In genomic region chr19:15318241-15318691, GRCh38 we compare ENCODE assay signal across 11 cellular contexts. TPM values are rescaled to one million over a fixed set of nuclear protein-coding genes. Genes with fewer than 3 reads are reported as not detected.
DNase-seq lines count a peak whose midpoint lies in the region; ATAC-seq, FAIRE-seq and TF ChIP-seq lines count a peak whose summit lies in the region.
"Had no signal": no experiment of that assay in that cellular context is flagged by ENCODE, and none has a peak within 500 bp of the region (broad histone marks: within the 10 kb centered on the region; RNA-seq: fewer than 3 reads in every experiment).

No MANE protein-coding gene starts in this region.

- peaks cover 94% of the 10 kb centered on the region for H4K20me1 ChIP-seq in astrocyte (ENCODE audit: insufficient read depth, low read length)

- DNase-seq in activated naive CD4-positive, alpha-beta T cell (lab: John Stamatoyannopoulos, UW), result no peak
- no peak for DNase-seq in astrocyte (ENCODE audit: low read depth)
- DNase-seq in type B pancreatic cell (ENCODE audit: extremely low spot score, unreplicated experiment), result no peak
- DNase-seq in erythroblast (lab: John Stamatoyannopoulos, UW), result no peak
- DNase-seq: activated CD8-positive, alpha-beta memory T cell treated with anti-CD3 and anti-CD28 coated beads, Interleukin-2, amount 10 ng/mL, durations not matched to agents 7 days and 5 days; AML-193 had no signal

- H3K4me1 Mint-ChIP-seq in activated naive CD4-positive, alpha-beta T cell treated with anti-CD3 and anti-CD28 coated beads, Interleukin-2, amount 50 U/mL, for 24 hours, result peaks cover 85% of the 10 kb centered on the region
- H3K4me1 Mint-ChIP-seq in astrocyte (ENCODE audit: low read depth, unreplicated experiment) (peaks cover 61% of the 10 kb centered on the region), type B pancreatic cell (ENCODE audit: unreplicated experiment) (peaks cover 69% of the 10 kb centered on the region)

- no peak for TF ChIP-seq CTCF in astrocyte (IDR thresholded peaks at IDR 0.05; ENCODE audit: insufficient read depth, low read depth, low read length)
- TF ChIP-seq CTCF in type B pancreatic cell (conservative IDR thresholded peaks at IDR 0.05), result no peak

- H3K9me3 ChIP-seq in astrocyte (ENCODE audit: insufficient read depth, low read depth, low read length) (no peaks in the 10 kb centered on the region), muscle layer of colon (ENCODE audit: low read length) (no peaks in the 10 kb centered on the region)

- no peaks in the 10 kb centered on the region for H3K27me3 Mint-ChIP-seq in activated naive CD4-positive, alpha-beta T cell treated with anti-CD3 and anti-CD28 coated beads, Interleukin-2, amount 50 U/mL, for 24 hours
- H3K27me3 Mint-ChIP-seq in astrocyte (ENCODE audit: low read depth, unreplicated experiment) (no peaks in the 10 kb centered on the region), type B pancreatic cell (no peaks in the 10 kb centered on the region)
- H3K27me3 Mint-ChIP-seq: activated CD8-positive, alpha-beta memory T cell treated with anti-CD3 and anti-CD28 coated beads, Interleukin-2, amount 10 ng/mL, durations not matched to agents 7 days and 5 days had no signal

- H3K4me1 ChIP-seq in astrocyte (ENCODE audit: insufficient read depth, low read length) (peaks cover 53% of the 10 kb centered on the region), muscle layer of colon (ENCODE audit: insufficient read depth, low read length) (peaks cover 79% of the 10 kb centered on the region)

- no peak overlapping the region for H2AFZ ChIP-seq in astrocyte (ENCODE audit: low read depth, low read length)

- peaks cover 98% of the 10 kb centered on the region for H3K79me2 ChIP-seq in astrocyte (ENCODE audit: insufficient read depth, low read length)

- H3K4me3 ChIP-seq in astrocyte (ENCODE audit: insufficient read depth, low read depth, low read length) (no peak overlapping the region), muscle layer of colon (ENCODE audit: low read depth in 1 of 2, low read length in 2 of 2) (peak overlapping the region in 1 of 2 donors; percentile 8)

- TF ChIP-seq POLR2A in erythroblast (IDR thresholded peaks at IDR 0.05; ENCODE audit: low read length), result no peak

- no peak for FAIRE-seq in astrocyte (lab: Jason Lieb, UNC)
- FAIRE-seq: endothelial cell of umbilical vein had no signal

- H3K27ac ChIP-seq in astrocyte (ENCODE audit: low read depth, low read length) (peak overlapping the region; percentile 47), muscle layer of colon (ENCODE audit: low read depth, low read length) (peak overlapping the region; percentile 46)

- H3K27me3 ChIP-seq in astrocyte (ENCODE audit: insufficient read depth, low read length) (no peaks in the 10 kb centered on the region), muscle layer of colon (ENCODE audit: control insufficient read depth in 1 of 2, insufficient read depth in 2 of 2, low read length in 2 of 2) (no peaks in the 10 kb centered on the region)

- peak overlapping the region; percentile 61 for H3K4me3 Mint-ChIP-seq in activated naive CD4-positive, alpha-beta T cell treated with anti-CD3 and anti-CD28 coated beads, Interleukin-2, amount 50 U/mL, for 24 hours
- H3K4me3 Mint-ChIP-seq in astrocyte (ENCODE audit: unreplicated experiment), result peak overlapping the region; percentile 55
- H3K4me3 Mint-ChIP-seq in type B pancreatic cell, result no peak overlapping the region
- H3K4me3 Mint-ChIP-seq: activated CD8-positive, alpha-beta memory T cell treated with anti-CD3 and anti-CD28 coated beads, Interleukin-2, amount 10 ng/mL, durations not matched to agents 7 days and 5 days had no signal

- ATAC-seq in GM21423 (IDR thresholded peaks at IDR 0.05; ENCODE audit: unreplicated experiment) (no peak), GM21515 (IDR thresholded peaks at IDR 0.05; ENCODE audit: unreplicated experiment) (no peak)
- ATAC-seq: activated CD8-positive, alpha-beta memory T cell treated with anti-CD3 and anti-CD28 coated beads, Interleukin-2, amount 10 ng/mL, durations not matched to agents 7 days and 5 days had no signal

- H3K36me3 ChIP-seq in astrocyte (ENCODE audit: insufficient read depth, low read length) (no peaks in the 10 kb centered on the region), muscle layer of colon (ENCODE audit: insufficient read depth, low read length) (no peaks in the 10 kb centered on the region)

- H3K36me3 Mint-ChIP-seq in activated naive CD4-positive, alpha-beta T cell treated with anti-CD3 and anti-CD28 coated beads, Interleukin-2, amount 50 U/mL, for 24 hours, result peaks cover 3% of the 10 kb centered on the region
- H3K36me3 Mint-ChIP-seq in astrocyte (ENCODE audit: low read depth, unreplicated experiment) (peaks cover 2% of the 10 kb centered on the region), type B pancreatic cell (peaks cover 11% of the 10 kb centered on the region)

- H3K27ac Mint-ChIP-seq in activated naive CD4-positive, alpha-beta T cell treated with anti-CD3 and anti-CD28 coated beads, Interleukin-2, amount 50 U/mL, for 24 hours, result peak overlapping the region; percentile 90
- H3K27ac Mint-ChIP-seq in astrocyte (ENCODE audit: unreplicated experiment) (peak overlapping the region; percentile 62), type B pancreatic cell (peak overlapping the region; percentile 78)
- H3K27ac Mint-ChIP-seq: activated CD8-positive, alpha-beta memory T cell treated with anti-CD3 and anti-CD28 coated beads, Interleukin-2, amount 10 ng/mL, durations not matched to agents 7 days and 5 days had no signal

- H3K9me3 Mint-ChIP-seq in activated naive CD4-positive, alpha-beta T cell treated with anti-CD3 and anti-CD28 coated beads, Interleukin-2, amount 50 U/mL, for 24 hours, result no peaks in the 10 kb centered on the region
- H3K9me3 Mint-ChIP-seq in astrocyte (ENCODE audit: unreplicated experiment) (no peaks in the 10 kb centered on the region), type B pancreatic cell (peaks cover 6% of the 10 kb centered on the region)

- H3K9ac ChIP-seq in astrocyte (ENCODE audit: low read length) (peak overlapping the region; percentile 51), muscle layer of colon (ENCODE audit: low read length) (no peak overlapping the region)

- peak overlapping the region; percentile 71 for H3K4me2 ChIP-seq in astrocyte (ENCODE audit: low read length)

RNA-seq across cellular contexts. Expression of gene BRD4, which starts 14.1 kb away (rescaled TPM):
- total RNA-seq in astrocyte (116 and 128 TPM in 2 replicates), type B pancreatic cell (ENCODE audit: low replicate concordance) (108 and 123 TPM in 2 replicates)
